In the genomic region with DNA sequence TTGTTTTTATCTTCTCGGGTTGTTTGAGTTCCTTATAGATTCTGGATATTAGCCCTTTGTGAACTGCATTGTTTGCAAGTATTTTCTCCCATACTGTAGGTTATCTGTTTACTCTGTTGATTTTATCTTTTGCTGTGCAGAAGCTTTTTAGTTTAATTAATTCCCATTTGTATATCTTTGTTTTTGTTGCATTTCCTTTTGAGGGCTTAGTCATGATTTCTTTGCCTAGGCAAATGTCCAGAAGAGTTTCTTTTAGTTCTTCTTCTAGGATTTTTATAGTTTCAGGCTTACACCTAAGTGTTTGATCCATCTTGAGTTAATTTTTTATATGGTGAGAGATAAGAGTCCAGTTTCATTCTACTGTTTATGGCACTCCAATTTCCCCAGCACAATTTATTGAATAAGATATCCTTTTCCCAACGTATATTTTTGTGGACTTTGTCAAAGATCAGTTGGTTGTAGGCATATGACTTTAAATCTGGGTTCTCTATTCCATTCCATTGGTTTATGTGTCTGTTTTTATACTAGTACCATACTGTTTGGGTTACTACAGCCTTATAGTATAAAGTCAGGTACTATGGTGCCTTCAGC, we compare ENCODE assay signal across 17 cellular contexts. TPM values are rescaled to one million over a fixed set of nuclear protein-coding genes. Genes with fewer than 3 reads are reported as not detected.
"Had no signal": no experiment of that assay in that cellular context is flagged by ENCODE, and none has a peak within 500 bp of the region (broad histone marks: within the 10 kb centered on the region; RNA-seq: fewer than 3 reads in every experiment).

No MANE protein-coding gene starts in this region.

- ATAC-seq: body of pancreas; gastrocnemius medialis; heart right ventricle; naive thymus-derived CD8-positive, alpha-beta T cell; stimulated activated naive CD8-positive, alpha-beta T cell treated with anti-CD3 and anti-CD28 coated beads, Interleukin-15, amount 100 ng/mL, for 72 hours; T-helper 17 cell; WTC11 had no signal

- H3K9me3 Mint-ChIP-seq: activated CD4-positive, alpha-beta memory T cell treated with anti-CD3 and anti-CD28 coated beads, Interleukin-2, amount 10 ng/mL, durations not matched to agents 7 days and 5 days; activated naive CD4-positive, alpha-beta T cell treated with anti-CD3 and anti-CD28 coated beads, Interleukin-2, amount 50 U/mL, for 24 hours; central memory CD8-positive, alpha-beta T cell; naive thymus-derived CD8-positive, alpha-beta T cell; stimulated activated naive CD8-positive, alpha-beta T cell treated with anti-CD3 and anti-CD28 coated beads, Interleukin-15, amount 100 ng/mL, for 72 hours; WTC11 had no signal

- DNase-seq: activated CD4-positive, alpha-beta memory T cell treated with anti-CD3 and anti-CD28 coated beads, Interleukin-2, amount 10 ng/mL, durations not matched to agents 7 days and 5 days; activated CD4-positive, alpha-beta T cell treated with anti-CD3 and anti-CD28 coated beads for 4 hours; activated effector memory CD4-positive, alpha-beta T cell treated with anti-CD3 and anti-CD28 coated beads, Interleukin-2, amount 50 U/mL, for 16 hours; activated T-cell treated with anti-CD3 and anti-CD28 coated beads, Interleukin-2, amount 50 U/mL, for 48 hours; adrenal gland; body of pancreas; effector CD8-positive, alpha-beta T cell; gastrocnemius medialis; heart right ventricle; islet precursor cell; left lung; naive thymus-derived CD8-positive, alpha-beta T cell; stimulated activated naive CD8-positive, alpha-beta T cell treated with anti-CD3 and anti-CD28 coated beads, Interleukin-15, amount 100 ng/mL, for 72 hours; T-helper 17 cell had no signal

- H3K36me3 Mint-ChIP-seq: activated naive CD4-positive, alpha-beta T cell treated with anti-CD3 and anti-CD28 coated beads, Interleukin-2, amount 50 U/mL, for 24 hours; naive thymus-derived CD8-positive, alpha-beta T cell; WTC11 had no signal

- H3K4me3 Mint-ChIP-seq: activated CD4-positive, alpha-beta memory T cell treated with anti-CD3 and anti-CD28 coated beads, Interleukin-2, amount 10 ng/mL, durations not matched to agents 7 days and 5 days; activated naive CD4-positive, alpha-beta T cell treated with anti-CD3 and anti-CD28 coated beads, Interleukin-2, amount 50 U/mL, for 24 hours; central memory CD8-positive, alpha-beta T cell; naive thymus-derived CD8-positive, alpha-beta T cell; stimulated activated naive CD8-positive, alpha-beta T cell treated with anti-CD3 and anti-CD28 coated beads, Interleukin-15, amount 100 ng/mL, for 72 hours; T-helper 17 cell; WTC11 had no signal

- H3K27ac Mint-ChIP-seq: activated CD4-positive, alpha-beta memory T cell treated with anti-CD3 and anti-CD28 coated beads, Interleukin-2, amount 10 ng/mL, durations not matched to agents 7 days and 5 days; activated naive CD4-positive, alpha-beta T cell treated with anti-CD3 and anti-CD28 coated beads, Interleukin-2, amount 50 U/mL, for 24 hours; naive thymus-derived CD8-positive, alpha-beta T cell; stimulated activated naive CD8-positive, alpha-beta T cell treated with anti-CD3 and anti-CD28 coated beads, Interleukin-15, amount 100 ng/mL, for 72 hours; T-helper 17 cell; WTC11 had no signal

RNA-seq across cellular contexts. Expression of a gene that starts 54.3 kb away (rescaled TPM):
- total RNA-seq: activated CD4-positive, alpha-beta memory T cell treated with anti-CD3 and anti-CD28 coated beads, Interleukin-2, amount 10 ng/mL, durations not matched to agents 7 days and 5 days; naive thymus-derived CD8-positive, alpha-beta T cell had no signal
